In the genomic region with DNA sequence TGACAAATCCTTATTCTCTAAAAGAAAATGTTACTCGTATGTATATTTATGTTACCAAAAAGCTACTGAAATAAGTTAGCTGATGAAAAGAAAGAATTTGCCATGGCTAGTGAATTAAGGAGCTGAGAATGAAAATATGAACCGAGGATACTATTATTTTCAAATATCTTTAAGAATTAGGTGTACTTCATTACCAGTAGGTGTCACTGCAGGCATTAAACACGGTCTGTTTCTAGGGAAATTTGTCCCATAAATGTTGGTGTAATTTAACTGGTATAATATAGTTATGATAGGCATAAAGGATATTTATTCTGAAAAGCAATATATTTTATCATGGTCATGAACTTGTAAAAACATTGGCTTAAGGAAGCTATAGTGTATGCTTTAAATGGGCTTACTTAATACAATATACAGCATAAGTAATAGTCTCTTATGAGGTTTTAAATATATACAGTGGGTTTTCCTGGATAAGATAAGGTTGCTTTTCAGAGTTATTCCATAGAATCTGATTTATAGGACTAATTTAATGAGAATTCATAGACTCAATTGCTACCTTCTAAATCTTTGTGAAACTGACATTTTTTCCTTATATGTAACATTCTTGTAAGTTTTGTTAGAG, we compare ENCODE assay signal across 8 cellular contexts.
DNase-seq lines count a peak whose midpoint lies in the region; ATAC-seq and TF ChIP-seq lines count a peak whose summit lies in the region.

No MANE protein-coding gene starts in this region.

- ATAC-seq in left lung, result peak; percentile 73
- no peak for ATAC-seq in GM21576 (IDR thresholded peaks at IDR 0.05; ENCODE audit: unreplicated experiment)
- ATAC-seq in HG02798 (IDR thresholded peaks at IDR 0.05; ENCODE audit: poor library complexity, unreplicated experiment), result no peak

- no peak overlapping the region for H3K27ac ChIP-seq in left lung

- no peaks in the 10 kb centered on the region for H3K27me3 Mint-ChIP-seq in MCF 10A (ENCODE audit: insufficient read depth, unreplicated experiment)
- H3K27me3 Mint-ChIP-seq in activated naive CD4-positive, alpha-beta T cell treated with anti-CD3 and anti-CD28 coated beads, Interleukin-2, amount 10 ng/mL, durations not matched to agents 7 days and 5 days, result no peaks in the 10 kb centered on the region

- no peak overlapping the region for H3K4me3 ChIP-seq in left lung

- intact Hi-C loops in MCF 10A (cut with micrococcal nuclease) (loop anchor here (1.0 to 5.0 kb wide), 4 partner anchors 75 to 1077 kb away; no protein-coding TSS in a partner anchor), left lung (cut with DNase I) (no loop called here)

- no peak overlapping the region for H3K4me3 Mint-ChIP-seq in MCF 10A (ENCODE audit: unreplicated experiment)
- no peak overlapping the region for H3K4me3 Mint-ChIP-seq in activated naive CD4-positive, alpha-beta T cell treated with anti-CD3 and anti-CD28 coated beads, Interleukin-2, amount 10 ng/mL, durations not matched to agents 7 days and 5 days

- CTCF ChIA-PET in MCF 10A (lab: Yijun Ruan, JAX), result interaction anchor here (0.5 to 3.6 kb wide), 29 partner anchors 12 to 1734 kb away, joined by 3 to 30 read pairs (median 3); no protein-coding TSS in a partner anchor
- CTCF ChIA-PET in activated naive CD4-positive, alpha-beta T cell treated with anti-CD3 and anti-CD28 coated beads, Interleukin-2, amount 10 ng/mL, durations not matched to agents 7 days and 5 days (lab: Charles Lee), result interaction anchor here (0.7 kb wide), 1 partner anchor 1004 kb away, joined by 3 read pairs; no protein-coding TSS in a partner anchor

- H3K4me1 ChIP-seq in left lung, result no peaks in the 10 kb centered on the region

- H3K36me3 ChIP-seq in left lung, result no peaks in the 10 kb centered on the region

- H3K27ac Mint-ChIP-seq in MCF 10A (ENCODE audit: low read depth, unreplicated experiment), result no peak overlapping the region
- H3K27ac Mint-ChIP-seq in activated naive CD4-positive, alpha-beta T cell treated with anti-CD3 and anti-CD28 coated beads, Interleukin-2, amount 10 ng/mL, durations not matched to agents 7 days and 5 days, result no peak overlapping the region

- POLR2A ChIA-PET in MCF 10A (lab: Yijun Ruan, JAX), result no interaction called here

- TF ChIP-seq CTCF in MCF 10A (IDR thresholded peaks at IDR 0.05; ENCODE audit: unreplicated experiment) (peak; percentile 45), left lung (IDR thresholded peaks at IDR 0.05) (peak in 1 of 2 donors; percentile 48)

- BruUV-seq in MCF 10A (replicated peaks; lab: Mats Ljungman, UMichigan), result no TSS peak

- H3K4me1 Mint-ChIP-seq in MCF 10A (ENCODE audit: insufficient read depth, unreplicated experiment), result no peaks in the 10 kb centered on the region
- no peaks in the 10 kb centered on the region for H3K4me1 Mint-ChIP-seq in activated naive CD4-positive, alpha-beta T cell treated with anti-CD3 and anti-CD28 coated beads, Interleukin-2, amount 10 ng/mL, durations not matched to agents 7 days and 5 days

- H3K9me3 ChIP-seq in left lung, result no peaks in the 10 kb centered on the region

- H3K36me3 Mint-ChIP-seq in MCF 10A (ENCODE audit: insufficient read depth, unreplicated experiment), result no peaks in the 10 kb centered on the region
- H3K36me3 Mint-ChIP-seq in activated naive CD4-positive, alpha-beta T cell treated with anti-CD3 and anti-CD28 coated beads, Interleukin-2, amount 10 ng/mL, durations not matched to agents 7 days and 5 days, result no peaks in the 10 kb centered on the region

- H3K27me3 ChIP-seq in left lung, result no peaks in the 10 kb centered on the region

- DNase-seq in SIG-M5 treated with dmso at 0.1 percent for 504 hours (lab: John Stamatoyannopoulos, UW; ENCODE audit: unreplicated experiment), result peak; percentile 46
- no peak for DNase-seq in SIG-M5 (lab: John Stamatoyannopoulos, UW)
- peak; percentile 71 for DNase-seq in NCI-H2196 (lab: John Stamatoyannopoulos, UW; ENCODE audit: unreplicated experiment)
- DNase-seq in MCF 10A (ENCODE audit: unreplicated experiment), result peak; percentile 61
- no peak for DNase-seq in left lung
- no peak for DNase-seq in activated naive CD4-positive, alpha-beta T cell treated with anti-CD3 and anti-CD28 coated beads, Interleukin-2, amount 10 ng/mL, durations not matched to agents 7 days and 5 days

- H3K9me3 Mint-ChIP-seq in MCF 10A (ENCODE audit: unreplicated experiment), result no peaks in the 10 kb centered on the region
- no peaks in the 10 kb centered on the region for H3K9me3 Mint-ChIP-seq in activated naive CD4-positive, alpha-beta T cell treated with anti-CD3 and anti-CD28 coated beads, Interleukin-2, amount 10 ng/mL, durations not matched to agents 7 days and 5 days

Comparison
In these comparisons a context has a peak if more than half of its experiments do, and no peak if none do; other contexts are left out.
1. DNase-seq: peak in SIG-M5 treated with dmso at 0.1 percent for 504 hours (single experiment), NCI-H2196 (single experiment) and MCF 10A (single experiment); none in SIG-M5 (single experiment), left lung (0 of 2) and activated naive CD4-positive, alpha-beta T cell treated with anti-CD3 and anti-CD28 coated beads, Interleukin-2, amount 10 ng/mL, durations not matched to agents 7 days and 5 days (single experiment).